In the genomic region with DNA sequence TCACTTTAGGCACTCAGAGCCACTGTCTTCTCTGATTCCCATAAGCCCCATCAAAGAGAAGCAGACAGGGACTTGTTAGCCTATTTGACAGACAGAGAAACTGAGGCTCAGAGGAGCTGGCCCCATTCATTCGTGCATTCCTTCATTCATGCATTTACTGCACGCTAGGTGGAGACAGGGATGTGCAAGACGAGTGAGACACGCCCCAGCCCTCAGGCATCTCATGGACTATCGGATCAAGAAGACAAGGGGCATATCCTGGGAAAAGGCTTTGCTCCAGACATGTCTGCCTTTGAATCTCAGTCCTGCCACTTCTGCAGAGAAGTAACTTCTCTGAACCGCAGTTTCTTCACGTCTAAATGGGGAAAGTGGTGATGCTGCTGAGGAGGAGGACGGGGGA, we compare ENCODE assay signal across 17 cellular contexts. TPM values are rescaled to one million over a fixed set of nuclear protein-coding genes. Genes with fewer than 3 reads are reported as not detected.
DNase-seq lines count a peak whose midpoint lies in the region; ATAC-seq, FAIRE-seq and TF ChIP-seq lines count a peak whose summit lies in the region.
"Had no signal": no experiment of that assay in that cellular context is flagged by ENCODE, and none has a peak within 500 bp of the region (broad histone marks: within the 10 kb centered on the region; RNA-seq: fewer than 3 reads in every experiment).

No MANE protein-coding gene starts in this region.

- RAD21 ChIA-PET in GM12878 (lab: Charles Lee; ENCODE audit: unreplicated experiment), result interaction anchor here (0.7 kb wide), 1 partner anchor 16 kb away, joined by 4 read pairs; no protein-coding TSS in a partner anchor

- POLR2A ChIA-PET in MCF 10A (lab: Yijun Ruan, JAX) (no interaction called here), GM12878 (lab: Charles Lee) (no interaction called here)

- H3K18ac ChIP-seq in trophoblast cell (ENCODE audit: low read length), result no peak overlapping the region

- H3K4me1 ChIP-seq in breast epithelium, result no peaks in the 10 kb centered on the region
- H3K4me1 ChIP-seq in GM12878 (ENCODE audit: control insufficient read depth, insufficient read depth, low read length), result peaks cover 15% of the 10 kb centered on the region
- H3K4me1 ChIP-seq in trophoblast cell (ENCODE audit: control insufficient read depth in 1 of 2, insufficient read depth in 2 of 2, low read length in 2 of 2), result no peaks in the 10 kb centered on the region

- H3K4ac ChIP-seq in trophoblast cell (ENCODE audit: low read depth, low read length), result no peak overlapping the region

- no peak for TF ChIP-seq RAD21 in GM12878 (IDR thresholded peaks at IDR 0.05; ENCODE audit: insufficient read depth, low read depth, low read length)

- no peak for ATAC-seq in GM12878

- H3K27ac Mint-ChIP-seq in MCF 10A (ENCODE audit: low read depth, unreplicated experiment), result no peak overlapping the region
- H3K27ac Mint-ChIP-seq: HFFc6 had no signal

- TF ChIP-seq EP300 in GM12878 (IDR thresholded peaks at IDR 0.05; ENCODE audit: borderline replicate concordance in 1 of 2, control insufficient read depth in 1 of 2, low read depth in 2 of 2, low read length in 2 of 2), result no peak

- 44% methylated on average over 8 of the region's 8 CpGs for WGBS in GM12878 (ENCODE audit: insufficient coverage, insufficient replicate concordance, low lambda C conversion rate, missing lambda C conversion rate)
- 100% methylated on average over 1 of the region's 8 CpGs for WGBS in trophoblast cell (ENCODE audit: extremely low coverage, insufficient coverage, insufficient read length)

- no peak overlapping the region for H4K12ac ChIP-seq in trophoblast cell (ENCODE audit: low read depth, low read length)

- H3K79me2 ChIP-seq in GM12878 (ENCODE audit: control insufficient read depth, insufficient read depth, low read length) (no peaks in the 10 kb centered on the region), trophoblast cell (ENCODE audit: control insufficient read depth, insufficient read depth, low read length, poor library complexity) (no peaks in the 10 kb centered on the region)

- H3K36me3 ChIP-seq in breast epithelium (no peaks in the 10 kb centered on the region), GM12878 (ENCODE audit: control insufficient read depth in 2 of 2, insufficient read depth in 2 of 2, low read length in 1 of 2) (no peaks in the 10 kb centered on the region), trophoblast cell (ENCODE audit: control insufficient read depth in 1 of 2, insufficient read depth in 2 of 2, low read length in 2 of 2) (no peaks in the 10 kb centered on the region)

- H3K23ac ChIP-seq in trophoblast cell (ENCODE audit: low read length), result no peak overlapping the region

- peaks cover 27% of the 10 kb centered on the region for H3K27me3 Mint-ChIP-seq in MCF 10A (ENCODE audit: insufficient read depth, unreplicated experiment)

- SMC1A ChIA-PET in GM12878 (lab: Charles Lee; ENCODE audit: uncharacterized antibody, unreplicated experiment), result no interaction called here

- H3K27me3 ChIP-seq in breast epithelium (no peaks in the 10 kb centered on the region), GM12878 (replicated peaks in 1 of 2; ENCODE audit: control insufficient read depth in 2 of 2, insufficient read depth in 2 of 2, low read length in 1 of 2) (no peaks in the 10 kb centered on the region; a peak in 1 of 4 replicates), trophoblast cell (ENCODE audit: insufficient read depth, low read length) (no peaks in the 10 kb centered on the region)

- no peak overlapping the region for H3K4me3 Mint-ChIP-seq in MCF 10A (ENCODE audit: unreplicated experiment)
- H3K4me3 Mint-ChIP-seq: CD14-positive monocyte, HFFc6 had no signal

- FAIRE-seq in GM12878 (lab: Jason Lieb, UNC), result no peak
- FAIRE-seq: H1 had no signal

- no peak overlapping the region for H3K27ac ChIP-seq in breast epithelium
- no peak overlapping the region for H3K27ac ChIP-seq in GM12878 (ENCODE audit: control insufficient read depth, insufficient read depth)
- no peak overlapping the region for H3K27ac ChIP-seq in trophoblast cell (ENCODE audit: low read depth, low read length)

- H3K9ac ChIP-seq in GM12878 (ENCODE audit: control insufficient read depth, insufficient read depth, low read length), result no peak overlapping the region
- H3K9ac ChIP-seq in trophoblast cell (ENCODE audit: low read length), result no peak overlapping the region

- H2BK5ac ChIP-seq in trophoblast cell (ENCODE audit: low read depth, low read length, poor library complexity), result no peak overlapping the region

- H3K14ac ChIP-seq in trophoblast cell (ENCODE audit: low read length), result no peak overlapping the region

- no peak overlapping the region for H2BK12ac ChIP-seq in trophoblast cell (ENCODE audit: low read length)

- CTCF ChIA-PET in MCF 10A (lab: Yijun Ruan, JAX), result interaction anchor here (0.6 to 0.7 kb wide), 3 partner anchors 240 to 578 kb away, joined by 3 to 4 read pairs (median 3); no protein-coding TSS in a partner anchor
- CTCF ChIA-PET in GM12878 (lab: Yijun Ruan, JAX), result interaction anchor here (0.6 kb wide), 1 partner anchor 20 kb away, joined by 3 read pairs; no protein-coding TSS in a partner anchor

- no peaks in the 10 kb centered on the region for H3K36me3 Mint-ChIP-seq in MCF 10A (ENCODE audit: insufficient read depth, unreplicated experiment)
- H3K36me3 Mint-ChIP-seq: CD14-positive monocyte had no signal

- BruUV-seq in MCF 10A (replicated peaks; lab: Mats Ljungman, UMichigan), result no TSS peak
- BruUV-seq in GM12878 (replicated peaks; lab: Mats Ljungman, UMichigan), result no TSS peak

- peak overlapping the region; percentile 25; the same call in 1 of the 2 replicates for H2AFZ ChIP-seq in GM12878 (ENCODE audit: control insufficient read depth, low read depth, low read length)
- H2AFZ ChIP-seq in trophoblast cell (ENCODE audit: insufficient read depth, low read length, poor library complexity), result no peak overlapping the region

- no peak overlapping the region for H2BK120ac ChIP-seq in trophoblast cell (ENCODE audit: insufficient read depth, low read length, poor library complexity)

- DNase-seq in MCF 10A (ENCODE audit: unreplicated experiment), result peak; percentile 37
- no peak for DNase-seq in breast epithelium (ENCODE audit: low spot score in 2 of 2)
- peak; percentile 21 for DNase-seq in NB4 (ENCODE audit: low read depth)
- DNase-seq in GM12878 (ENCODE audit: low read depth, low spot score), result no peak
- DNase-seq in trophoblast cell, result peak; percentile 13 to 38
- no peak for DNase-seq in SHP77 treated with DMSO at 0.1 percent for 48 hours (lab: John Stamatoyannopoulos, UW)
- DNase-seq in NCI-H345 (lab: John Stamatoyannopoulos, UW), result no peak
- DNase-seq in activated CD4-positive, alpha-beta T cell treated with anti-CD3 and anti-CD28 coated beads, Interleukin-2, amount 50 U/mL, for 48 hours, result no peak
- DNase-seq: 8988T, GDM1, HFFc6, Kasumi-1, NCI-H1417 treated with DMSO at 0.1 percent for 48 hours, NCI-H2029 treated with DMSO at 0.1 percent for 48 hours, NCI-H526 had no signal

- H3K4me1 Mint-ChIP-seq in MCF 10A (ENCODE audit: insufficient read depth, unreplicated experiment), result no peaks in the 10 kb centered on the region
- H3K4me1 Mint-ChIP-seq: CD14-positive monocyte had no signal

- H4K91ac ChIP-seq in trophoblast cell (ENCODE audit: low read depth, low read length), result no peak overlapping the region

- H4K20me1 ChIP-seq in GM12878 (ENCODE audit: control insufficient read depth, insufficient read depth), result no peaks in the 10 kb centered on the region

- H3K4me3 ChIP-seq in breast epithelium, result no peak overlapping the region
- H3K4me3 ChIP-seq in NB4 (ENCODE audit: low read depth, low read length), result no peak overlapping the region
- no peak overlapping the region for H3K4me3 ChIP-seq in GM12878
- H3K4me3 ChIP-seq in trophoblast cell (ENCODE audit: low read depth, low read length), result no peak overlapping the region

- H2AK5ac ChIP-seq in trophoblast cell (ENCODE audit: low read length), result no peak overlapping the region

- TF ChIP-seq CTCF in MCF 10A (IDR thresholded peaks at IDR 0.05; ENCODE audit: unreplicated experiment) (no peak), breast epithelium (IDR thresholded peaks at IDR 0.05) (no peak), NB4 (IDR thresholded peaks at IDR 0.05; ENCODE audit: low read depth, low read length) (no peak), GM12878 (IDR thresholded peaks at IDR 0.05 in 2 of 3, conservative IDR thresholded peaks at IDR 0.05 in 1 of 3; ENCODE audit: control insufficient read depth in 2 of 3, extremely low read depth in 1 of 3, insufficient read depth in 1 of 3, low read depth in 3 of 3, low read length in 3 of 3) (no peak)

- in situ Hi-C loops in GM12878 (cut with MboI), result no loop called here

- no peaks in the 10 kb centered on the region for H3K9me3 Mint-ChIP-seq in MCF 10A (ENCODE audit: unreplicated experiment)
- H3K9me3 Mint-ChIP-seq: HFFc6 had no signal

- H3K79me1 ChIP-seq in trophoblast cell (ENCODE audit: low read length), result no peaks in the 10 kb centered on the region

- H4K8ac ChIP-seq in trophoblast cell (ENCODE audit: low read depth, low read length), result no peak overlapping the region

- TF ChIP-seq POLR2A in breast epithelium (IDR thresholded peaks at IDR 0.05) (no peak), NB4 (IDR thresholded peaks at IDR 0.05; ENCODE audit: extremely low read depth, insufficient read length) (no peak), GM12878 (IDR thresholded peaks at IDR 0.05; ENCODE audit: low read depth, low read length) (no peak)

- H3K4me2 ChIP-seq in GM12878 (ENCODE audit: control insufficient read depth, insufficient read depth), result no peak overlapping the region
- H3K4me2 ChIP-seq in trophoblast cell (ENCODE audit: low read length), result no peak overlapping the region

- H3K9me3 ChIP-seq in breast epithelium (no peaks in the 10 kb centered on the region), GM12878 (replicated peaks; ENCODE audit: control insufficient read depth, insufficient read depth, low read length) (no peaks in the 10 kb centered on the region), trophoblast cell (ENCODE audit: insufficient read depth, low read depth, low read length) (no peaks in the 10 kb centered on the region)

- intact Hi-C loops in MCF 10A (cut with micrococcal nuclease), result no loop called here
- intact Hi-C loops in breast epithelium (cut with DNase I; ENCODE audit: low total_unique reads), result no loop called here
- intact Hi-C loops in GM12878 (cut with micrococcal nuclease; ENCODE audit: unreplicated experiment), result no loop called here

RNA-seq across cellular contexts. Expression of a gene that starts 54.1 kb away (rescaled TPM):
- not detected in 2 replicates for total RNA-seq in MCF 10A (2022)
- total RNA-seq in breast epithelium, result 1 to 10 TPM in 1 of 3 donors, under 1 TPM in 1, not detected in 1; 0.66 to 1.0 TPM
- total RNA-seq in GM12878 (2013; cell fraction: nucleolus; rRNA removed), result not detected in 2 replicates
- total RNA-seq in GM12878 (2014; rRNA removed), result not detected in 2 replicates
- not detected in 2 replicates for total RNA-seq in GM12878 (2014; rRNA removed; fragmentation: Illumina TruSeq; extraction: Trizol)
- 0.13 TPM in 1 of 2 replicates, not detected in the other for total RNA-seq in GM12878 (2021)
- not detected for polyA plus RNA-seq in GM12878 (2011; ENCODE audit: low read depth)
- polyA plus RNA-seq in GM12878 (2011; rRNA removed), result not detected in 2 replicates
- polyA plus RNA-seq in GM12878 (2011; cell fraction: cytosol; rRNA removed), result not detected in 2 replicates
- not detected in 2 replicates for polyA plus RNA-seq in GM12878 (2011; cell fraction: nucleus; rRNA removed)
- polyA plus RNA-seq in GM12878 (2012), result not detected in 2 replicates
- polyA plus RNA-seq in GM12878 (2014; fragmentation: Illumina TruSeq; extraction: Trizol), result not detected in 2 replicates
- not detected for polyA plus RNA-seq in GM12878 (2014; fragmentation: Nextera tagmentation; extraction: Ambion mirVana)
- not detected in 2 replicates for polyA plus RNA-seq in GM12878 (2014; rRNA removed)
- not detected for polyA plus RNA-seq in GM12878 (2016; fragmentation: Nextera tagmentation; extraction: Ambion mirVana)
- not detected in 2 replicates for polyA minus RNA-seq in GM12878 (2011; rRNA and poly(A)+ RNA removed)
- not detected in 2 replicates for polyA minus RNA-seq in GM12878 (2011; cell fraction: cytosol; rRNA and poly(A)+ RNA removed)
- not detected in 2 replicates for polyA minus RNA-seq in GM12878 (2011; cell fraction: nucleus; rRNA and poly(A)+ RNA removed)
- polyA plus RNA-seq in trophoblast cell (2013), result not detected in 2 replicates
- total RNA-seq: H1, HFFc6 had no signal
- polyA plus RNA-seq: CD14-positive monocyte, H1 had no signal

Comparison
In these comparisons a context has a peak if more than half of its experiments do, and no peak if none do; other contexts are left out.
1. DNase-seq: peak in MCF 10A (single experiment), NB4 (single experiment) and trophoblast cell (2 of 2); none in breast epithelium (0 of 2), GM12878 (single experiment), SHP77 treated with DMSO at 0.1 percent for 48 hours (single experiment), NCI-H345 (single experiment) and activated CD4-positive, alpha-beta T cell treated with anti-CD3 and anti-CD28 coated beads, Interleukin-2, amount 50 U/mL, for 48 hours (0 of 2).